20 cellular contexts compared by ENCODE assay signal in the genomic region with DNA sequence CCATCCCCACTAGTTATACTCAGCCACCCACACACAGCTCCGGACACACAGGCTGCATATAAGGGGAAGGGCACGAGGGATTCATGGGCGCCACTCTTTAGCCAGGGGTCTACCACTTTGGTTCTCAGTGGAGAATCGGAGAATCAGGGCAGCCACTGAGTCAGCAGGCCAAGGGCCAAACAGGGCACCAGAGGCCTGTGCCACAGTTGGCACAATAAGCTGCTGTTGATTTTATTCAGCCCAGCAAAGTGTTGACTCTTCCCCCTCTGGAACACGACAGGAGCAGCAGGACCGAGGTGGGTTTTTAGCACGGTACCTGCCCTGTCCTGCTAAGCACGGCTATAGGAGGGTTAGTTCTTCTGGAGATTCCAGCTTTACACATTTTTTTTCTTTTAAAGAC. TPM values are rescaled to one million over a fixed set of nuclear protein-coding genes. Genes with fewer than 3 reads are reported as not detected.
DNase-seq lines count a peak whose midpoint lies in the region; ATAC-seq and TF ChIP-seq lines count a peak whose summit lies in the region.
"Had no signal": no experiment of that assay in that cellular context is flagged by ENCODE, and none has a peak within 500 bp of the region (broad histone marks: within the 10 kb centered on the region; RNA-seq: fewer than 3 reads in every experiment).

No MANE protein-coding gene starts in this region.

- POLR2A ChIA-PET in activated CD4-positive, alpha-beta memory T cell treated with anti-CD3 and anti-CD28 coated beads for 36 hours (lab: Charles Lee): no interaction called here
- POLR2A ChIA-PET in activated CD4-positive, alpha-beta memory T cell treated with anti-CD3 and anti-CD28 coated beads, Interleukin-2, amount 10 ng/mL, durations not matched to agents 7 days and 5 days (lab: Charles Lee): interaction anchor here (0.6 kb wide), 1 partner anchor 342 kb away, joined by 3 read pairs; no protein-coding TSS in a partner anchor
- POLR2A ChIA-PET in CD4-positive, alpha-beta T cell (lab: Charles Lee): interaction anchor here (0.8 kb wide), 1 partner anchor 246 kb away, joined by 4 read pairs; no protein-coding TSS in a partner anchor
- POLR2A ChIA-PET in naive thymus-derived CD8-positive, alpha-beta T cell (lab: Charles Lee): interaction anchor here (0.6 to 1.0 kb wide), 2 partner anchors 10 to 194 kb away, joined by 3 read pairs; no protein-coding TSS in a partner anchor
- POLR2A ChIA-PET in MCF 10A (lab: Yijun Ruan, JAX): interaction anchor here (1.1 kb wide), 1 partner anchor 10 kb away, joined by 3 read pairs; no protein-coding TSS in a partner anchor

- BruUV-seq in MCF 10A (replicated peaks; lab: Mats Ljungman, UMichigan): no TSS peak

- CTCF ChIA-PET in activated CD4-positive, alpha-beta memory T cell treated with anti-CD3 and anti-CD28 coated beads for 36 hours (lab: Charles Lee): interaction anchor here (1.0 to 6.8 kb wide), 6 partner anchors 10 to 534 kb away, joined by 3 to 132 read pairs (median 12); no protein-coding TSS in a partner anchor
- CTCF ChIA-PET in activated CD4-positive, alpha-beta memory T cell treated with anti-CD3 and anti-CD28 coated beads, Interleukin-2, amount 10 ng/mL, durations not matched to agents 7 days and 5 days (lab: Charles Lee): interaction anchor here (1.2 to 6.6 kb wide), 4 partner anchors 14 to 538 kb away, joined by 3 to 192 read pairs (median 9); no protein-coding TSS in a partner anchor
- CTCF ChIA-PET in CD4-positive, alpha-beta T cell (lab: Charles Lee): interaction anchor here (0.8 to 1.8 kb wide), 2 partner anchors 176 to 537 kb away, joined by 3 to 5 read pairs; no protein-coding TSS in a partner anchor
- CTCF ChIA-PET in MCF 10A (lab: Yijun Ruan, JAX): interaction anchor here (1.1 to 9.8 kb wide), 5 partner anchors 8 to 555 kb away, joined by 3 to 200 read pairs (median 5); no protein-coding TSS in a partner anchor

- no peaks in the 10 kb centered on the region for H3K9me3 Mint-ChIP-seq in activated CD4-positive, alpha-beta memory T cell treated with anti-CD3 and anti-CD28 coated beads for 36 hours
- H3K9me3 Mint-ChIP-seq in activated CD4-positive, alpha-beta memory T cell treated with anti-CD3 and anti-CD28 coated beads, Interleukin-2, amount 10 ng/mL, durations not matched to agents 7 days and 5 days: no peaks in the 10 kb centered on the region
- H3K9me3 Mint-ChIP-seq in CD4-positive, alpha-beta T cell: no peaks in the 10 kb centered on the region
- no peaks in the 10 kb centered on the region for H3K9me3 Mint-ChIP-seq in naive thymus-derived CD8-positive, alpha-beta T cell
- H3K9me3 Mint-ChIP-seq in MCF 10A (ENCODE audit: unreplicated experiment): no peaks in the 10 kb centered on the region

- peak overlapping the region; percentile 21 for H3K27ac Mint-ChIP-seq in activated CD4-positive, alpha-beta memory T cell treated with anti-CD3 and anti-CD28 coated beads for 36 hours
- no peak overlapping the region for H3K27ac Mint-ChIP-seq in activated CD4-positive, alpha-beta memory T cell treated with anti-CD3 and anti-CD28 coated beads, Interleukin-2, amount 10 ng/mL, durations not matched to agents 7 days and 5 days
- peak overlapping the region; percentile 67 for H3K27ac Mint-ChIP-seq in CD4-positive, alpha-beta T cell
- H3K27ac Mint-ChIP-seq in naive thymus-derived CD8-positive, alpha-beta T cell: peak overlapping the region; percentile 59 to 91 (median 82)
- H3K27ac Mint-ChIP-seq in MCF 10A (ENCODE audit: low read depth, unreplicated experiment): no peak overlapping the region

- no peak overlapping the region for H3K27ac ChIP-seq in CD4-positive, alpha-beta T cell (ENCODE audit: low read depth, low read length)
- peak overlapping the region; percentile 30 for H3K27ac ChIP-seq in angular gyrus (ENCODE audit: low read depth, low read length)
- H3K27ac ChIP-seq: C4-2B, KMS-11 had no signal

- no peaks in the 10 kb centered on the region for H3K9me3 ChIP-seq in CD4-positive, alpha-beta T cell (ENCODE audit: control insufficient read depth, low read length)
- H3K9me3 ChIP-seq: MG63 had no signal

- H3K27me3 ChIP-seq in CD4-positive, alpha-beta T cell (ENCODE audit: control insufficient read depth, insufficient read depth, low read length): no peaks in the 10 kb centered on the region
- H3K27me3 ChIP-seq: MG63 had no signal

- TF ChIP-seq CTCF in CD4-positive, alpha-beta T cell (IDR thresholded peaks at IDR 0.05): no peak
- no peak for TF ChIP-seq CTCF in MCF 10A (IDR thresholded peaks at IDR 0.05; ENCODE audit: unreplicated experiment)

- H3K27me3 Mint-ChIP-seq in activated CD4-positive, alpha-beta memory T cell treated with anti-CD3 and anti-CD28 coated beads for 36 hours: no peaks in the 10 kb centered on the region
- H3K27me3 Mint-ChIP-seq in activated CD4-positive, alpha-beta memory T cell treated with anti-CD3 and anti-CD28 coated beads, Interleukin-2, amount 10 ng/mL, durations not matched to agents 7 days and 5 days: no peaks in the 10 kb centered on the region
- H3K27me3 Mint-ChIP-seq in CD4-positive, alpha-beta T cell: no peaks in the 10 kb centered on the region
- no peaks in the 10 kb centered on the region for H3K27me3 Mint-ChIP-seq in naive thymus-derived CD8-positive, alpha-beta T cell
- no peaks in the 10 kb centered on the region for H3K27me3 Mint-ChIP-seq in MCF 10A (ENCODE audit: insufficient read depth, unreplicated experiment)

- H3K36me3 Mint-ChIP-seq in activated CD4-positive, alpha-beta memory T cell treated with anti-CD3 and anti-CD28 coated beads for 36 hours: peaks cover 52% of the 10 kb centered on the region
- peaks cover 41% of the 10 kb centered on the region for H3K36me3 Mint-ChIP-seq in activated CD4-positive, alpha-beta memory T cell treated with anti-CD3 and anti-CD28 coated beads, Interleukin-2, amount 10 ng/mL, durations not matched to agents 7 days and 5 days (ENCODE audit: low read depth)
- H3K36me3 Mint-ChIP-seq in CD4-positive, alpha-beta T cell (ENCODE audit: low read depth): peaks cover 76% of the 10 kb centered on the region
- H3K36me3 Mint-ChIP-seq in naive thymus-derived CD8-positive, alpha-beta T cell: peaks cover 0 to 76% (median 12%) of the 10 kb centered on the region in 3 donors
- peaks cover 5% of the 10 kb centered on the region for H3K36me3 Mint-ChIP-seq in MCF 10A (ENCODE audit: insufficient read depth, unreplicated experiment)

- H3K4me1 Mint-ChIP-seq in activated CD4-positive, alpha-beta memory T cell treated with anti-CD3 and anti-CD28 coated beads for 36 hours (ENCODE audit: low read depth): peaks cover 54% of the 10 kb centered on the region
- peaks cover 28% of the 10 kb centered on the region for H3K4me1 Mint-ChIP-seq in activated CD4-positive, alpha-beta memory T cell treated with anti-CD3 and anti-CD28 coated beads, Interleukin-2, amount 10 ng/mL, durations not matched to agents 7 days and 5 days
- H3K4me1 Mint-ChIP-seq in CD4-positive, alpha-beta T cell (ENCODE audit: low read depth): peaks cover 52% of the 10 kb centered on the region
- H3K4me1 Mint-ChIP-seq in naive thymus-derived CD8-positive, alpha-beta T cell: peaks cover 30 to 69% (median 54%) of the 10 kb centered on the region in 4 donors
- H3K4me1 Mint-ChIP-seq in MCF 10A (ENCODE audit: insufficient read depth, unreplicated experiment): peaks cover 12% of the 10 kb centered on the region

- intact Hi-C loops in activated CD4-positive, alpha-beta memory T cell treated with anti-CD3 and anti-CD28 coated beads for 36 hours (cut with micrococcal nuclease): loop anchor here (5.0 kb wide), 2 partner anchors 235 to 450 kb away; no protein-coding TSS in a partner anchor
- intact Hi-C loops in CD4-positive, alpha-beta T cell (cut with DNase I, micrococcal nuclease): loop anchor here (2.0 to 5.0 kb wide), 5 partner anchors 120 to 450 kb away; partner anchors contain the start of gene BACH2 (in 1 of the 2)
- intact Hi-C loops in MCF 10A (cut with micrococcal nuclease): loop anchor here (5.0 kb wide), 1 partner anchor 145 kb away; no protein-coding TSS in a partner anchor

- no peak overlapping the region for H3K4me3 Mint-ChIP-seq in activated CD4-positive, alpha-beta memory T cell treated with anti-CD3 and anti-CD28 coated beads for 36 hours
- no peak overlapping the region for H3K4me3 Mint-ChIP-seq in activated CD4-positive, alpha-beta memory T cell treated with anti-CD3 and anti-CD28 coated beads, Interleukin-2, amount 10 ng/mL, durations not matched to agents 7 days and 5 days
- no peak overlapping the region for H3K4me3 Mint-ChIP-seq in CD4-positive, alpha-beta T cell
- peak overlapping the region in 1 of 10 donors; percentile 32 for H3K4me3 Mint-ChIP-seq in naive thymus-derived CD8-positive, alpha-beta T cell
- no peak overlapping the region for H3K4me3 Mint-ChIP-seq in MCF 10A (ENCODE audit: unreplicated experiment)

- no peak for DNase-seq in activated CD4-positive, alpha-beta memory T cell treated with anti-CD3 and anti-CD28 coated beads for 36 hours
- no peak for DNase-seq in activated CD4-positive, alpha-beta memory T cell treated with anti-CD3 and anti-CD28 coated beads, Interleukin-2, amount 10 ng/mL, durations not matched to agents 7 days and 5 days
- no peak for DNase-seq in CD4-positive, alpha-beta T cell
- DNase-seq in naive thymus-derived CD8-positive, alpha-beta T cell: no peak
- DNase-seq in nucleus accumbens (lab: John Stamatoyannopoulos, UW): no peak
- no peak for DNase-seq in MCF 10A (ENCODE audit: unreplicated experiment)
- DNase-seq: Caco-2, DMS53, H7, MG63, NCI-H1092 treated with DMSO at 0.1 percent for 48 hours, NCI-H187, NCI-H446 treated with DMSO at 0.1 percent for 48 hours, NCI-H748 treated with DMSO at 0.1 percent for 48 hours, PC-3 had no signal

- no peak for ATAC-seq in CD4-positive, alpha-beta T cell (ENCODE audit: poor library complexity)
- ATAC-seq in naive thymus-derived CD8-positive, alpha-beta T cell: no peak
- ATAC-seq in GM21360 (IDR thresholded peaks at IDR 0.05; ENCODE audit: unreplicated experiment): no peak
- ATAC-seq: PC-3 had no signal

RNA-seq across cellular contexts. Expression of gene GJA10, which starts 48.3 kb away (rescaled TPM):
- total RNA-seq in activated CD4-positive, alpha-beta memory T cell treated with anti-CD3 and anti-CD28 coated beads for 36 hours: not detected
- total RNA-seq in activated CD4-positive, alpha-beta memory T cell treated with anti-CD3 and anti-CD28 coated beads, Interleukin-2, amount 10 ng/mL, durations not matched to agents 7 days and 5 days: 1 to 10 TPM; 3.4 to 3.5 TPM
- total RNA-seq in CD4-positive, alpha-beta T cell: not detected
- not detected for total RNA-seq in naive thymus-derived CD8-positive, alpha-beta T cell
- not detected for polyA plus RNA-seq in naive thymus-derived CD8-positive, alpha-beta T cell
- total RNA-seq in MCF 10A (2022): not detected in 2 replicates
- total RNA-seq: A172, Caco-2, PC-3 had no signal

Comparison
In these comparisons a context has a peak if more than half of its experiments do, and no peak if none do; other contexts are left out.
1. H3K27ac Mint-ChIP-seq: peak in activated CD4-positive, alpha-beta memory T cell treated with anti-CD3 and anti-CD28 coated beads for 36 hours (single experiment), CD4-positive, alpha-beta T cell (single experiment) and naive thymus-derived CD8-positive, alpha-beta T cell (10 of 10); none in activated CD4-positive, alpha-beta memory T cell treated with anti-CD3 and anti-CD28 coated beads, Interleukin-2, amount 10 ng/mL, durations not matched to agents 7 days and 5 days (single experiment) and MCF 10A (single experiment).